9 cellular contexts compared by ENCODE assay signal in genomic region chr10:62109532-62110293, GRCh38.
DNase-seq lines count a peak whose midpoint lies in the region; ATAC-seq and TF ChIP-seq lines count a peak whose summit lies in the region.
"Had no signal": no experiment of that assay in that cellular context is flagged by ENCODE, and none has a peak within 500 bp of the region (broad histone marks: within the 10 kb centered on the region; RNA-seq: fewer than 3 reads in every experiment).

No MANE protein-coding gene starts in this region.

- no peak overlapping the region for H3K4me3 ChIP-seq in mucosa of descending colon
- no peak overlapping the region for H3K4me3 ChIP-seq in effector memory CD4-positive, alpha-beta T cell (ENCODE audit: insufficient read depth, low read depth, low read length, poor library complexity, severe bottlenecking)
- H3K4me3 ChIP-seq in BE2C (ENCODE audit: low read depth, low read length): no peak overlapping the region
- H3K4me3 ChIP-seq: dorsolateral prefrontal cortex had no signal

- intact Hi-C loops in mucosa of descending colon (cut with DNase I, micrococcal nuclease): no loop called here

- no peak for TF ChIP-seq CTCF in mucosa of descending colon (IDR thresholded peaks at IDR 0.05)
- no peak for TF ChIP-seq CTCF in BE2C (IDR thresholded peaks at IDR 0.05; ENCODE audit: low read depth, low read length)

- H3K27me3 ChIP-seq in effector memory CD4-positive, alpha-beta T cell (replicated peaks; ENCODE audit: control insufficient read depth, insufficient read depth, low read length, poor library complexity, severe bottlenecking): no peaks in the 10 kb centered on the region
- H3K27me3 ChIP-seq in BE2C: no peaks in the 10 kb centered on the region
- H3K27me3 ChIP-seq: dorsolateral prefrontal cortex had no signal

- DNase-seq in mucosa of descending colon (no peak), SW480 (ENCODE audit: low spot score) (no peak), NCI-H1930 (lab: John Stamatoyannopoulos, UW) (no peak), BE2C (no peak)
- DNase-seq in effector memory CD4-positive, alpha-beta T cell: no peak
- DNase-seq: dorsolateral prefrontal cortex had no signal

- H3K9me3 ChIP-seq in KOPT-K1 (ENCODE audit: insufficient read depth, low read length, poor library complexity, severe bottlenecking): no peaks in the 10 kb centered on the region
- no peaks in the 10 kb centered on the region for H3K9me3 ChIP-seq in mucosa of descending colon
- H3K9me3 ChIP-seq in effector memory CD4-positive, alpha-beta T cell (ENCODE audit: control insufficient read depth, low read length): no peaks in the 10 kb centered on the region
- no peaks in the 10 kb centered on the region for H3K9me3 ChIP-seq in BE2C

- H3K36me3 ChIP-seq in KOPT-K1 (ENCODE audit: insufficient read depth, low read length): no peaks in the 10 kb centered on the region
- H3K36me3 ChIP-seq in mucosa of descending colon (ENCODE audit: low read depth): no peaks in the 10 kb centered on the region
- no peaks in the 10 kb centered on the region for H3K36me3 ChIP-seq in effector memory CD4-positive, alpha-beta T cell (ENCODE audit: control insufficient read depth, insufficient read depth, low read length)
- H3K36me3 ChIP-seq in BE2C: no peaks in the 10 kb centered on the region

- ATAC-seq in GM18873 (IDR thresholded peaks at IDR 0.05; ENCODE audit: low FRiP score, unreplicated experiment): peak; percentile 79
- peak; percentile 73 for ATAC-seq in HG02588 (IDR thresholded peaks at IDR 0.05; ENCODE audit: unreplicated experiment)
- ATAC-seq in mucosa of descending colon: peak; percentile 59

- H3K27ac ChIP-seq in KOPT-K1 (ENCODE audit: low read depth, low read length, poor library complexity, severe bottlenecking): peak overlapping the region; percentile 54
- H3K27ac ChIP-seq in effector memory CD4-positive, alpha-beta T cell (ENCODE audit: insufficient read depth, low read length, poor library complexity, severe bottlenecking): no peak overlapping the region

- H3K4me1 ChIP-seq in mucosa of descending colon (ENCODE audit: low read depth) (no peaks in the 10 kb centered on the region), BE2C (no peaks in the 10 kb centered on the region)
- H3K4me1 ChIP-seq in effector memory CD4-positive, alpha-beta T cell (ENCODE audit: control insufficient read depth, insufficient read depth, low read length, poor library complexity, severe bottlenecking): peaks cover 22% of the 10 kb centered on the region
